In the genomic region with DNA sequence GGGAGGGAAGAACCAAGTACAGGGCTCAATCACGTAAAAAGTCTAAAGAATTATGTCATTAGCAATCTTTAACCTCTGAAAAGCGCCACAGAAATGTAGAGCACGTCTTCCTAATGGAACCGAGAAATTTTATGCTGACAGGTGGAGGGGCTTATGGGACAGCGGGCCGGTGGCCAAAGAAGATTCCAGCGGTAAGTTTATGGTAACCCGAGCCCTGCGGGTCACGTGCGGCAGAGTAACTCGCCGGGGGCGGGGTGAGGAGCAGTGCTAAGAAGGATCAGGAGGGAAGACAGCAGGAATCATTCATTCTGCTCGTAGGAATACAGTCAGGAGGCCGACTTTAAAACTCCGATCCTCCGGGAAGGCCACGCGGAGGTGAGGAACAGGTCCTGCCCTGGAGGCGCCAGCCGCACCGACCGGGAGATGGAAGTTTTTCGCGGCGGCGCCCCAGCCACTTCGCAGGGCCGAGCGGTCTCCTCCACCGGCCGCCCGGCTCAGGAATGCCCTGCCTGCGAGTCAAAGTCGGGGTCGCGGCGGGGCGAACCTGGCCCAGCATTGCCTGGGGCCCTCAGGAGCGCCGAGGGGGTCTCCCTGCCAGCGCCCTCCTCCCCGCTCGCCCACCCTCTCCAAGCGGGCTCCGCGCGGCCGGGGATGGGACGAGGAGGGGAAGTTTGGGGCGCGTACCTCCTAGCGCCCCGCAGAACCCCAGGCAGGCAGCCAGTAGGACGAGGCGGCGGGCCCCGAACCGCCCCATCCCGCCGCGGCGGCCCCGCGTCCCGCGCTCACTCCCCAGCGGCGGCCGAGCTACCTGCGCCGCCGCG, we compare ENCODE assay signal across 7 cellular contexts.
DNase-seq lines count a peak whose midpoint lies in the region; ATAC-seq, FAIRE-seq and TF ChIP-seq lines count a peak whose summit lies in the region.

No MANE protein-coding gene starts in this region.

- TF ChIP-seq CTCF in astrocyte (IDR thresholded peaks at IDR 0.05; ENCODE audit: insufficient read depth, low read depth, low read length) (no peak), gastrocnemius medialis (IDR thresholded peaks at IDR 0.05 in 4 of 5, conservative IDR thresholded peaks at IDR 0.05 in 1 of 5) (no peak)

- peak overlapping the region; percentile 70 for H3K4me3 ChIP-seq in HUES48 (ENCODE audit: low read depth, low read length)
- H3K4me3 ChIP-seq in astrocyte (ENCODE audit: insufficient read depth, low read depth, low read length): peak overlapping the region; percentile 51
- peak overlapping the region; percentile 58 for H3K4me3 ChIP-seq in iPS-18c (ENCODE audit: insufficient read depth, low read depth, low read length)
- peak overlapping the region; percentile 46 to 64 (median 53) for H3K4me3 ChIP-seq in gastrocnemius medialis

- H3K36me3 ChIP-seq in HUES48 (ENCODE audit: control insufficient read depth, insufficient read depth, low read length) (no peaks in the 10 kb centered on the region), astrocyte (ENCODE audit: insufficient read depth, low read length) (no peaks in the 10 kb centered on the region), gastrocnemius medialis (no peaks in the 10 kb centered on the region)

- H3K9me3 Mint-ChIP-seq in astrocyte (ENCODE audit: unreplicated experiment): peaks cover 6% of the 10 kb centered on the region

- peaks cover 14% of the 10 kb centered on the region for H3K4me1 Mint-ChIP-seq in astrocyte (ENCODE audit: low read depth, unreplicated experiment)

- peak overlapping the region; percentile 87 for H3K4me3 Mint-ChIP-seq in astrocyte (ENCODE audit: unreplicated experiment)

- H3K27me3 Mint-ChIP-seq in astrocyte (ENCODE audit: low read depth, unreplicated experiment): peaks cover 53% of the 10 kb centered on the region

- peak overlapping the region; percentile 83 for H2AFZ ChIP-seq in astrocyte (ENCODE audit: low read depth, low read length)

- DNase-seq in astrocyte (ENCODE audit: low read depth): peak; percentile 66
- peak in 1 of 2 donors; percentile 14 for DNase-seq in gastrocnemius medialis
- no peak for DNase-seq in NCI-H345 treated with DMSO at 0.1 percent for 48 hours (lab: John Stamatoyannopoulos, UW; ENCODE audit: unreplicated experiment)
- no peak for DNase-seq in NCI-H345 (lab: John Stamatoyannopoulos, UW)

- H3K9ac ChIP-seq in HUES48 (ENCODE audit: low read depth, low read length) (no peak overlapping the region), astrocyte (ENCODE audit: low read length) (peak overlapping the region; percentile 66)

- in situ Hi-C loops in gastrocnemius medialis (cut with MboI; ENCODE audit: low sequenced_read_pairs in 4 of 4): no loop called here

- H3K27me3 ChIP-seq in HUES48 (ENCODE audit: control insufficient read depth, insufficient read depth, low read length): peaks cover 32% of the 10 kb centered on the region
- H3K27me3 ChIP-seq in astrocyte (ENCODE audit: insufficient read depth, low read length): peaks cover 14% of the 10 kb centered on the region
- H3K27me3 ChIP-seq in gastrocnemius medialis: peaks cover 7 to 18% (median 9%) of the 10 kb centered on the region in 3 donors

- intact Hi-C loops in gastrocnemius medialis (cut with DNase I; ENCODE audit: low total_unique reads): no loop called here

- H3K4me2 ChIP-seq in astrocyte (ENCODE audit: low read length): peak overlapping the region; percentile 89

- H3K27ac ChIP-seq in HUES48 (ENCODE audit: low read depth, low read length) (no peak overlapping the region), astrocyte (ENCODE audit: low read depth, low read length) (no peak overlapping the region), gastrocnemius medialis (no peak overlapping the region)

- 0 out of 2 replicates have a peak, but pooled peaks cover 15% of the 10 kb centered on the region for H3K9me3 ChIP-seq in HUES48 (ENCODE audit: control insufficient read depth, insufficient read depth, low read length)
- H3K9me3 ChIP-seq in astrocyte (ENCODE audit: insufficient read depth, low read depth, low read length): no peaks in the 10 kb centered on the region
- H3K9me3 ChIP-seq in iPS-18c (ENCODE audit: control insufficient read depth, insufficient read depth, low read length): no peaks in the 10 kb centered on the region
- no peaks in the 10 kb centered on the region for H3K9me3 ChIP-seq in gastrocnemius medialis

- TF ChIP-seq POLR2A in gastrocnemius medialis (IDR thresholded peaks at IDR 0.05): no peak

- peaks cover 2% of the 10 kb centered on the region for H3K36me3 Mint-ChIP-seq in astrocyte (ENCODE audit: low read depth, unreplicated experiment)

- FAIRE-seq in astrocyte (lab: Jason Lieb, UNC): no peak

- no peaks in the 10 kb centered on the region for H3K79me2 ChIP-seq in astrocyte (ENCODE audit: insufficient read depth, low read length)

- ATAC-seq in gastrocnemius medialis (peak in 1 of 2 donors; percentile 74), HG02678 (IDR thresholded peaks at IDR 0.05; ENCODE audit: unreplicated experiment) (no peak)

- no peaks in the 10 kb centered on the region for H4K20me1 ChIP-seq in astrocyte (ENCODE audit: insufficient read depth, low read length)

- H3K27ac Mint-ChIP-seq in astrocyte (ENCODE audit: unreplicated experiment): peak overlapping the region; percentile 73

- H3K4me1 ChIP-seq in HUES48 (ENCODE audit: control insufficient read depth, insufficient read depth, low read length) (peaks cover 10% of the 10 kb centered on the region), astrocyte (ENCODE audit: insufficient read depth, low read length) (no peaks in the 10 kb centered on the region), gastrocnemius medialis (peaks cover 0 to 5% of the 10 kb centered on the region in 2 donors)
